In the genomic region with DNA sequence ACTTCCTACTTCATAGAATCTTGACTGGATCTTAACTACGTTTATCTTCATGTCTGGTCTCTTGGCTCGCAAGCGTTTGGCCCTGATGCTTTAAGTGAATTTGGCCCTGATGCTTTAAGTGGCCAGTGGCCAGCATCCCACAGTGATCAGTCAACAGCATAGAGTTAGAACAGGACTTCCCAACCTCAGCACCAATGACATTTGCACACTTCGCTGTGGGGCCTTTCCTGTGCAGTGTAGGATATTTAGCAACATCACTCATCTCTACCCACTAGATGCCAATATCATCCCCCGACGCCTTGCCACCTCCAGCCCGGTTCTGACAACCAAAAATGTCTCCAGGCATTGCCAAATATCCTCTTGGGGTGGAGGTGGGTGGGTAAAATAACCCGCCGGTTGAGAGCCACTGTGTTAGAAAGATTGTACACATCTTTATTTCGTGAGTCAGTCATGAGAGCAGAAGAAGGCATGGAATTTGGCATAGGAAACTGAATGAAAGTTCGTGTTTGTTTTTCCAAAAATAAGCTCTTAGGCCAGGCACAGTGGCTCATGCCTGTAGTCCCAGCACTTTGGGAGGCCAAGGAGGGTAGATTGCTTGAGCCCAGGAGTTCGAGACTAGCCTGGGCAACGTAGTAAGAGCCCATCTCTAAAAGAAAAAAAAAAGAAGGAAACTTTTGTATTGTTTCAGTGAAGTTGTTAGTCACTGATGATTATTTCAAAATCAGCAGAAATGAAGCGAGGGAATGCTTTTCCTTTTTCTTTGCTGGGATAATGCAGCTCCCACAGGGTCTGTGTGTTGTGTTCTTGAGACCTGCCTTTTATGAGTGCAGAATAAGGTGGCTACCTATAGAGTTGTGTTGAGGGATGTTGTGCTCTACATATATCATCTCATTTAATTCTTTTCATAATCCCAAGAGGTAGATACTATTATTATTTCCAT, we compare ENCODE assay signal across 13 cellular contexts. TPM values are rescaled to one million over a fixed set of nuclear protein-coding genes. Genes with fewer than 3 reads are reported as not detected.
A peak's percentile ranks its signal among the peaks of the same experiment; 100 is the strongest.
DNase-seq lines count a peak whose midpoint lies in the region; ATAC-seq and TF ChIP-seq lines count a peak whose summit lies in the region.
"Had no signal": no experiment of that assay in that cellular context is flagged by ENCODE, and none has a peak within 500 bp of the region (broad histone marks: within the 10 kb centered on the region; RNA-seq: fewer than 3 reads in every experiment).

No MANE protein-coding gene starts in this region.

- peak overlapping the region; percentile 28 for H3K27ac Mint-ChIP-seq in mesothelial cell of epicardium
- H3K27ac Mint-ChIP-seq: CD8-positive, alpha-beta T cell had no signal

- H3K27me3 Mint-ChIP-seq in mesothelial cell of epicardium (ENCODE audit: low read depth), result no peaks in the 10 kb centered on the region

- no peak for TF ChIP-seq CTCF in mesothelial cell of epicardium (IDR thresholded peaks at IDR 0.05; ENCODE audit: unreplicated experiment)

- H3K4me3 Mint-ChIP-seq in mesothelial cell of epicardium, result no peak overlapping the region
- H3K4me3 Mint-ChIP-seq: activated T-cell treated with anti-CD3 and anti-CD28 coated beads, Interleukin-2, amount 50 U/mL, for 4 hours; CD8-positive, alpha-beta T cell had no signal

- H3K36me3 Mint-ChIP-seq in mesothelial cell of epicardium, result no peaks in the 10 kb centered on the region
- H3K36me3 Mint-ChIP-seq: CD8-positive, alpha-beta T cell had no signal

- peaks cover 18% of the 10 kb centered on the region for H3K4me1 Mint-ChIP-seq in mesothelial cell of epicardium

- DNase-seq in AG08395 (ENCODE audit: low spot score) (peak; percentile 33), HS-5 (ENCODE audit: low read depth) (peak; percentile 91), astrocyte of the hippocampus (ENCODE audit: low read depth, low spot score) (peak; percentile 69), mesothelial cell of epicardium (ENCODE audit: low spot score in 2 of 2, unreplicated experiment in 2 of 2) (no peak), NCI-H2029 (lab: John Stamatoyannopoulos, UW) (no peak), amygdala (lab: John Stamatoyannopoulos, UW) (no peak)
- DNase-seq: activated T-cell treated with anti-CD3 and anti-CD28 coated beads, Interleukin-2, amount 50 U/mL, for 4 hours; CD8-positive, alpha-beta T cell; midbrain; NCI-H1436; OCI-M1 had no signal

- ATAC-seq in GM21515 (IDR thresholded peaks at IDR 0.05; ENCODE audit: unreplicated experiment), result no peak
- ATAC-seq in HG03354 (IDR thresholded peaks at IDR 0.05; ENCODE audit: poor library complexity, severe bottlenecking, unreplicated experiment), result no peak
- ATAC-seq: activated T-cell treated with anti-CD3 and anti-CD28 coated beads, Interleukin-2, amount 50 U/mL, for 4 hours; CD8-positive, alpha-beta T cell had no signal

- no peaks in the 10 kb centered on the region for H3K9me3 Mint-ChIP-seq in mesothelial cell of epicardium
- H3K9me3 Mint-ChIP-seq: activated T-cell treated with anti-CD3 and anti-CD28 coated beads, Interleukin-2, amount 50 U/mL, for 4 hours; CD8-positive, alpha-beta T cell had no signal

RNA-seq across cellular contexts. Expression of gene TM4SF20, which starts 12.0 kb away (rescaled TPM):
- total RNA-seq in mesothelial cell of epicardium, result not detected in 3 replicates
- total RNA-seq: CD8-positive, alpha-beta T cell had no signal

RNA-seq across cellular contexts. Expression of gene SCYGR1, which starts 20.6 kb away (rescaled TPM):
- not detected in 3 replicates for total RNA-seq in mesothelial cell of epicardium
- total RNA-seq: activated T-cell treated with anti-CD3 and anti-CD28 coated beads, Interleukin-2, amount 50 U/mL, for 4 hours; CD8-positive, alpha-beta T cell had no signal

RNA-seq across cellular contexts. Expression of gene MFF, which starts 42.1 kb away (rescaled TPM):
- total RNA-seq in mesothelial cell of epicardium, result 90.2 to 93.9 TPM (median 93.3 TPM) in 3 replicates

Comparison
In these comparisons a context has a peak if more than half of its experiments do, and no peak if none do; other contexts are left out.
1. DNase-seq: peak in AG08395 (single experiment), HS-5 (single experiment) and astrocyte of the hippocampus (single experiment); none in mesothelial cell of epicardium (0 of 2), NCI-H2029 (single experiment) and amygdala (0 of 56).